In the genomic region with DNA sequence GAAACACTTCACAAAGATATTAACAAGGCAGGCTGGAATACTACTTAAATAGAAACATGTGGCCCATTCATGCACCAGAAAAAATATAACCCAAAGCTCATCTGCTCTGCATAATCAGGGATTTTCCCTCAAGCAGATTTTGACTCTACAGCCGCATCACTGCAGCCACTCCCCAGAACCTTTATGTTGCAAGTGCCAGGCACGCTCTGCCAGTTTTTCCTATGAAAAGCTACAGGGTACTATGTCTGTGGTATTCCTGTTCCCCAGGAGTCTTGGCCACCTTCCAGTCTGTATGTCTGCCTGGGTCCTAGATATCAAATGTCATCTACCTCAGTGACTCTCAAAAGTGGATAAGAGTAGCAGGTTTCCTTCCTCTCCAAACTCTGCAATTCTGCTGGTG, we compare ENCODE assay signal across 16 cellular contexts. TPM values are rescaled to one million over a fixed set of nuclear protein-coding genes. Genes with fewer than 3 reads are reported as not detected.
A peak's percentile ranks its signal among the peaks of the same experiment; 100 is the strongest.
DNase-seq lines count a peak whose midpoint lies in the region; ATAC-seq, FAIRE-seq and TF ChIP-seq lines count a peak whose summit lies in the region.
"Had no signal": no experiment of that assay in that cellular context is flagged by ENCODE, and none has a peak within 500 bp of the region (broad histone marks: within the 10 kb centered on the region; RNA-seq: fewer than 3 reads in every experiment).

No MANE protein-coding gene starts in this region.

- H3K36me3 ChIP-seq in PC-3 (ENCODE audit: low read depth, low read length) (peaks cover 20% of the 10 kb centered on the region), ascending aorta (peaks cover 16 to 38% of the 10 kb centered on the region in 2 donors), WERI-Rb-1 (peaks cover 29% of the 10 kb centered on the region)

- CTCF ChIA-PET in CD4-positive, alpha-beta T cell (lab: Charles Lee) = interaction anchor here (1.0 to 1.4 kb wide), 2 partner anchors 13 to 36 kb away, joined by 3 read pairs; no protein-coding TSS in a partner anchor
- CTCF ChIA-PET in PC-3 (lab: Charles Lee) = no interaction called here

- no peak overlapping the region for H2AFZ ChIP-seq in PC-3 (ENCODE audit: low read length)

- H3K27me3 ChIP-seq in CD4-positive, alpha-beta T cell (ENCODE audit: control insufficient read depth, insufficient read depth, low read length) = no peaks in the 10 kb centered on the region
- H3K27me3 ChIP-seq in PC-3 (ENCODE audit: low read length) = no peaks in the 10 kb centered on the region
- no peaks in the 10 kb centered on the region for H3K27me3 ChIP-seq in ascending aorta
- H3K27me3 ChIP-seq in WERI-Rb-1 (ENCODE audit: insufficient read depth, low read depth, severe bottlenecking) = no peaks in the 10 kb centered on the region
- H3K27me3 ChIP-seq: MG63, right atrium auricular region, tibial nerve had no signal

- no peak for TF ChIP-seq POLR2A in GM12891 (IDR thresholded peaks at IDR 0.05; ENCODE audit: low read depth, low read length)

- no peaks in the 10 kb centered on the region for H3K9me3 Mint-ChIP-seq in CD4-positive, alpha-beta T cell
- no peaks in the 10 kb centered on the region for H3K9me3 Mint-ChIP-seq in immature natural killer cell

- POLR2A ChIA-PET in CD4-positive, alpha-beta T cell (lab: Charles Lee) = interaction anchor here (0.5 kb wide), 1 partner anchor 37 kb away, joined by 3 read pairs; no protein-coding TSS in a partner anchor
- POLR2A ChIA-PET in PC-3 (lab: Charles Lee; ENCODE audit: unreplicated experiment) = no interaction called here

- FAIRE-seq in GM12891 (lab: Jason Lieb, UNC) = no peak

- H4K20me1 ChIP-seq in PC-3 (ENCODE audit: low read length) = 0 out of 2 replicates have a peak, but pooled peaks cover 2% of the 10 kb centered on the region

- no peak overlapping the region for H3K4me2 ChIP-seq in PC-3 (ENCODE audit: low read length)

- H3K27ac Mint-ChIP-seq in CD4-positive, alpha-beta T cell = peak overlapping the region; percentile 89
- H3K27ac Mint-ChIP-seq in immature natural killer cell = peak overlapping the region in 5 of 6 donors; percentile 37 to 97 (median 85)

- peaks cover 47% of the 10 kb centered on the region for H3K4me1 Mint-ChIP-seq in CD4-positive, alpha-beta T cell (ENCODE audit: low read depth)
- peaks cover 45 to 59% of the 10 kb centered on the region in 2 donors for H3K4me1 Mint-ChIP-seq in immature natural killer cell

- BruUV-seq in PC-3 (replicated peaks; lab: Mats Ljungman, UMichigan) = no TSS peak

- no peak for DNase-seq in CD4-positive, alpha-beta T cell
- DNase-seq in GM12891 (ENCODE audit: insufficient read length, low spot score) = no peak
- DNase-seq in PC-3 = peak; percentile 40
- DNase-seq in immature natural killer cell = no peak
- DNase-seq in ascending aorta (ENCODE audit: low spot score in 2 of 2) = no peak
- DNase-seq in WERI-Rb-1 = no peak
- no peak for DNase-seq in 8988T
- DNase-seq: aorta, dermis blood vessel endothelial cell, GF-D8, hippocampal formation, MG63, NCI-H226 had no signal

- no peaks in the 10 kb centered on the region for H3K27me3 Mint-ChIP-seq in CD4-positive, alpha-beta T cell
- H3K27me3 Mint-ChIP-seq in immature natural killer cell (ENCODE audit: low read depth in 3 of 3) = peaks cover 11 to 29% (median 21%) of the 10 kb centered on the region in 3 donors

- H3K4me3 ChIP-seq in PC-3 (ENCODE audit: low read length) (no peak overlapping the region), ascending aorta (no peak overlapping the region), WERI-Rb-1 (ENCODE audit: low read depth, low read length) (no peak overlapping the region)
- H3K4me3 ChIP-seq: MG63, right atrium auricular region, tibial nerve had no signal

- no peak overlapping the region for H3K9ac ChIP-seq in PC-3 (ENCODE audit: low read length)

- no peaks in the 10 kb centered on the region for H3K9me2 ChIP-seq in PC-3 (replicated peaks; ENCODE audit: low read length)

- intact Hi-C loops in CD4-positive, alpha-beta T cell (cut with DNase I, micrococcal nuclease) = loop anchor here in 1 of 2 experiments (5.0 to 10.0 kb wide), 3 partner anchors 192 to 880 kb away; a partner anchor contains a TSS
- intact Hi-C loops in PC-3 (cut with micrococcal nuclease) = loop anchor here (10.0 kb wide), 1 partner anchor 160 kb away; a partner anchor contains a TSS
- intact Hi-C loops in ascending aorta (cut with DNase I) = loop anchor here (10.0 kb wide), 1 partner anchor 550 kb away; a partner anchor contains a TSS

- no peak overlapping the region for H3K27ac ChIP-seq in CD4-positive, alpha-beta T cell (ENCODE audit: low read depth, low read length)
- H3K27ac ChIP-seq in PC-3 (ENCODE audit: low read length) (no peak overlapping the region), ascending aorta (no peak overlapping the region), WERI-Rb-1 (no peak overlapping the region)
- H3K27ac ChIP-seq: right atrium auricular region, tibial nerve, VCaP had no signal

- H3K4me1 ChIP-seq in PC-3 (ENCODE audit: insufficient read depth, low read length) = peaks cover 23% of the 10 kb centered on the region
- peaks cover 8 to 17% of the 10 kb centered on the region in 2 donors for H3K4me1 ChIP-seq in ascending aorta

- no peak for ATAC-seq in CD4-positive, alpha-beta T cell (ENCODE audit: poor library complexity)
- ATAC-seq in PC-3 = no peak

- H3K9me3 ChIP-seq in CD4-positive, alpha-beta T cell (ENCODE audit: control insufficient read depth, low read length) = no peaks in the 10 kb centered on the region
- no peaks in the 10 kb centered on the region for H3K9me3 ChIP-seq in PC-3 (ENCODE audit: low read length)
- no peaks in the 10 kb centered on the region for H3K9me3 ChIP-seq in ascending aorta
- no peaks in the 10 kb centered on the region for H3K9me3 ChIP-seq in WERI-Rb-1 (ENCODE audit: severe bottlenecking)
- H3K9me3 ChIP-seq: MG63, right atrium auricular region, tibial nerve had no signal

- TF ChIP-seq CTCF in CD4-positive, alpha-beta T cell (IDR thresholded peaks at IDR 0.05) = no peak
- no peak for TF ChIP-seq CTCF in PC-3 (conservative IDR thresholded peaks at IDR 0.05; ENCODE audit: low read depth, low read length)
- TF ChIP-seq CTCF in ascending aorta (IDR thresholded peaks at IDR 0.05) = no peak
- no peak for TF ChIP-seq CTCF in WERI-Rb-1 (IDR thresholded peaks at IDR 0.05; ENCODE audit: low read depth, low read length)

- peaks cover 67% of the 10 kb centered on the region for H3K36me3 Mint-ChIP-seq in CD4-positive, alpha-beta T cell (ENCODE audit: low read depth)
- H3K36me3 Mint-ChIP-seq in immature natural killer cell = peaks cover 0 to 12% (median 3%) of the 10 kb centered on the region in 3 donors

- no peak overlapping the region for H3K4me3 Mint-ChIP-seq in CD4-positive, alpha-beta T cell
- no peak overlapping the region for H3K4me3 Mint-ChIP-seq in immature natural killer cell

- peaks cover 54% of the 10 kb centered on the region for H3K79me2 ChIP-seq in PC-3 (ENCODE audit: low read length)

- H3F3A ChIP-seq in PC-3 (ENCODE audit: low read length, unreplicated experiment) = peaks cover 6% of the 10 kb centered on the region

TF ChIP-seq in GM12891, 5 proteins besides CTCF, POLR2A, EP300 and RAD21:
- no peak for TF ChIP-seq POLR2AphosphoS5 (IDR thresholded peaks at IDR 0.05; ENCODE audit: low read depth, low read length)
- TF ChIP-seq POU2F2 (IDR thresholded peaks at IDR 0.05; ENCODE audit: low read depth, low read length) = peak; percentile 61; the same call in 1 of the 2 replicates

RNA-seq across cellular contexts. Expression of a gene that starts 3.8 kb away (rescaled TPM):
- total RNA-seq in CD4-positive, alpha-beta T cell = 10 to 100 TPM; 29.2 to 30.1 TPM
- polyA plus RNA-seq in GM12891 (2012; ENCODE audit: low read depth, missing spikeins) = 36.6 TPM
- total RNA-seq in PC-3 (2014; rRNA removed) (34.0 and 37.2 TPM in 2 replicates), ascending aorta (86.3 TPM)
- 10 to 100 TPM; 34.0 to 54.6 (median 37.5) TPM for polyA plus RNA-seq in immature natural killer cell

RNA-seq across cellular contexts. Expression of a gene that starts 3.8 kb away (rescaled TPM):
- total RNA-seq in CD4-positive, alpha-beta T cell = 10 to 100 TPM; 17.1 to 17.5 TPM
- polyA plus RNA-seq in GM12891 (2012; ENCODE audit: low read depth, missing spikeins) = 26.4 TPM
- total RNA-seq in PC-3 (2014; rRNA removed) (18.4 and 26.0 TPM in 2 replicates), ascending aorta (34.4 TPM)
- 10 to 100 TPM; 42.1 to 73.4 (median 58.6) TPM for polyA plus RNA-seq in immature natural killer cell
